Comparison of ENCODE assay signal across 8 cellular contexts in genomic region chr17:38731526-38732294, GRCh38. TPM values are rescaled to one million over a fixed set of nuclear protein-coding genes. Genes with fewer than 3 reads are reported as not detected.
DNase-seq lines count a peak whose midpoint lies in the region; ATAC-seq and TF ChIP-seq lines count a peak whose summit lies in the region.

No MANE protein-coding gene starts in this region.

- peaks cover 43% of the 10 kb centered on the region for H3K4me1 ChIP-seq in Loucy (ENCODE audit: insufficient read depth, low read length, poor library complexity, severe bottlenecking)

- peaks cover 54% of the 10 kb centered on the region for H3K36me3 Mint-ChIP-seq in dendritic cell treated with granulocyte-macrophage colony-stimulating factor and Interleukin-4, amounts not matched to agents 40 ng/mL and 50 ng/mL, for 4 days (ENCODE audit: low read depth)
- peaks cover 6% of the 10 kb centered on the region for H3K36me3 Mint-ChIP-seq in neural crest cell (ENCODE audit: low read depth)

- H3K9ac ChIP-seq in Loucy (ENCODE audit: low read depth, low read length, poor library complexity, severe bottlenecking) = peak overlapping the region; percentile 74

- intact Hi-C loops in dendritic cell treated with granulocyte-macrophage colony-stimulating factor and Interleukin-4, amounts not matched to agents 40 ng/mL and 50 ng/mL, for 4 days (cut with micrococcal nuclease) = loop anchor here (10.0 kb wide), 1 partner anchor 177 kb away; no protein-coding TSS in a partner anchor

- peak overlapping the region; percentile 90 for H3K4me3 Mint-ChIP-seq in dendritic cell treated with granulocyte-macrophage colony-stimulating factor and Interleukin-4, amounts not matched to agents 40 ng/mL and 50 ng/mL, for 4 days
- H3K4me3 Mint-ChIP-seq in neural crest cell = peak overlapping the region; percentile 93

- peak; percentile 41 for DNase-seq in CD1c-positive myeloid dendritic cell (ENCODE audit: extremely low spot score)
- DNase-seq in neural crest cell (ENCODE audit: low read depth, low spot score) = no peak
- no peak for DNase-seq in activated CD4-positive, alpha-beta T cell treated with anti-CD3 and anti-CD28 coated beads for 48 hours
- no peak for DNase-seq in dedifferentiated amniotic fluid mesenchymal stem cell (ENCODE audit: extremely low spot score)
- DNase-seq in activated CD4-positive, alpha-beta T cell treated with anti-CD3 and anti-CD28 coated beads for 1 hour = no peak

- H3K4me2 ChIP-seq in Loucy (ENCODE audit: low read depth, low read length, poor library complexity, severe bottlenecking) = peak overlapping the region; percentile 97

- no peak for ATAC-seq in GM18868 (IDR thresholded peaks at IDR 0.05; ENCODE audit: unreplicated experiment)

- H3K27me3 ChIP-seq in Loucy (ENCODE audit: insufficient read depth, low read length, poor library complexity, severe bottlenecking) = no peaks in the 10 kb centered on the region

- H2AFZ ChIP-seq in Loucy (ENCODE audit: low read length) = no peak overlapping the region

- peak overlapping the region; percentile 78 for H3K4me3 ChIP-seq in Loucy (ENCODE audit: low read length, poor library complexity, severe bottlenecking)

- H3K9me3 ChIP-seq in Loucy (ENCODE audit: insufficient read depth, low read depth, low read length) = no peaks in the 10 kb centered on the region

- H3K79me2 ChIP-seq in Loucy (ENCODE audit: insufficient read depth, low read length) = peaks cover 19% of the 10 kb centered on the region

- peaks cover 4% of the 10 kb centered on the region; the same call in 1 of the 2 replicates for H3K36me3 ChIP-seq in Loucy (ENCODE audit: insufficient read depth, low read length)

- H3K9me3 Mint-ChIP-seq in dendritic cell treated with granulocyte-macrophage colony-stimulating factor and Interleukin-4, amounts not matched to agents 40 ng/mL and 50 ng/mL, for 4 days = no peaks in the 10 kb centered on the region
- no peaks in the 10 kb centered on the region for H3K9me3 Mint-ChIP-seq in neural crest cell

- peak overlapping the region; percentile 89 for H3K27ac Mint-ChIP-seq in dendritic cell treated with granulocyte-macrophage colony-stimulating factor and Interleukin-4, amounts not matched to agents 40 ng/mL and 50 ng/mL, for 4 days
- no peak overlapping the region for H3K27ac Mint-ChIP-seq in neural crest cell (ENCODE audit: unreplicated experiment)

- peaks cover 7% of the 10 kb centered on the region for H4K20me1 ChIP-seq in Loucy (ENCODE audit: insufficient read depth, low read length, poor library complexity, severe bottlenecking)

- TF ChIP-seq CTCF in Loucy (conservative IDR thresholded peaks at IDR 0.05; ENCODE audit: low read length) (no peak), neural crest cell (conservative IDR thresholded peaks at IDR 0.05) (no peak)

- H3F3A ChIP-seq in Loucy (ENCODE audit: low read depth) = no peaks in the 10 kb centered on the region; the same call in 1 of the 2 replicates

- no peaks in the 10 kb centered on the region for H3K9me2 ChIP-seq in Loucy (replicated peaks; ENCODE audit: low read depth, low read length)

- peaks cover 7% of the 10 kb centered on the region for H3K27me3 Mint-ChIP-seq in dendritic cell treated with granulocyte-macrophage colony-stimulating factor and Interleukin-4, amounts not matched to agents 40 ng/mL and 50 ng/mL, for 4 days
- peaks cover 12% of the 10 kb centered on the region for H3K27me3 Mint-ChIP-seq in neural crest cell (ENCODE audit: low read depth)

- peaks cover 77% of the 10 kb centered on the region for H3K4me1 Mint-ChIP-seq in dendritic cell treated with granulocyte-macrophage colony-stimulating factor and Interleukin-4, amounts not matched to agents 40 ng/mL and 50 ng/mL, for 4 days (ENCODE audit: low read depth)
- H3K4me1 Mint-ChIP-seq in neural crest cell = peaks cover 30% of the 10 kb centered on the region

RNA-seq across cellular contexts. Expression of gene CISD3, which starts 1.6 kb away (rescaled TPM):
- 9.0 and 11.0 TPM in 2 replicates for total RNA-seq in neural crest cell

RNA-seq across cellular contexts. Expression of gene PCGF2, which starts 16.4 kb away (rescaled TPM):
- 108 and 116 TPM in 2 replicates for total RNA-seq in neural crest cell

RNA-seq across cellular contexts. Expression of gene PSMB3, which starts 20.8 kb away (rescaled TPM):
- 193 and 203 TPM in 2 replicates for total RNA-seq in neural crest cell

RNA-seq across cellular contexts. Expression of gene MLLT6, which starts 26.6 kb away (rescaled TPM):
- total RNA-seq in neural crest cell = 79.6 and 85.1 TPM in 2 replicates

RNA-seq across cellular contexts. Expression of gene EPOP, which starts 57.0 kb away (rescaled TPM):
- total RNA-seq in neural crest cell = 13.0 and 13.8 TPM in 2 replicates
